17 cellular contexts compared by ENCODE assay signal in genomic region chr3:71341721-71342120, GRCh38.
DNase-seq lines count a peak whose midpoint lies in the region; ATAC-seq and TF ChIP-seq lines count a peak whose summit lies in the region.
"Had no signal": no experiment of that assay in that cellular context is flagged by ENCODE, and none has a peak within 500 bp of the region (broad histone marks: within the 10 kb centered on the region; RNA-seq: fewer than 3 reads in every experiment).

No MANE protein-coding gene starts in this region.

- ATAC-seq in WTC11: no peak
- no peak for ATAC-seq in HG03354 (IDR thresholded peaks at IDR 0.05; ENCODE audit: poor library complexity, severe bottlenecking, unreplicated experiment)
- ATAC-seq: left lobe of liver; natural killer cell treated with Interleukin-12 subunit alpha and Interleukin-12 subunit beta and Interleukin-15 and Interleukin-18, amount 100 ng/mL, for 72 hours had no signal

- H4K20me1 ChIP-seq in SK-N-SH (ENCODE audit: insufficient read depth) (no peaks in the 10 kb centered on the region), fibroblast of lung (ENCODE audit: control insufficient read depth, extremely low read depth, insufficient read depth, low read length) (no peaks in the 10 kb centered on the region)

- H3K27me3 Mint-ChIP-seq in WTC11 (ENCODE audit: low read depth): no peaks in the 10 kb centered on the region
- H3K27me3 Mint-ChIP-seq: activated naive CD8-positive, alpha-beta T cell treated with anti-CD3 and anti-CD28 coated beads, Interleukin-2, amount 10 ng/mL, durations not matched to agents 7 days and 5 days; CD4-positive, alpha-beta T cell; dendritic cell treated with granulocyte-macrophage colony-stimulating factor and Interleukin-4, amounts not matched to agents 40 ng/mL and 50 ng/mL, for 4 days; natural killer cell treated with Interleukin-12 subunit alpha and Interleukin-12 subunit beta and Interleukin-15 and Interleukin-18, amount 100 ng/mL, for 72 hours had no signal

- CTCF ChIA-PET in SK-N-SH (lab: Yijun Ruan, JAX) (interaction anchor here (0.8 kb wide), 1 partner anchor 178 kb away, joined by 3 read pairs; no protein-coding TSS in a partner anchor), WTC11 (lab: Charles Lee) (interaction anchor here (0.8 kb wide), 1 partner anchor 9 kb away, joined by 3 read pairs; no protein-coding TSS in a partner anchor)

- H3K27me3 ChIP-seq in SK-N-SH (ENCODE audit: insufficient read depth) (no peaks in the 10 kb centered on the region), fibroblast of lung (ENCODE audit: control insufficient read depth, insufficient read depth, low read length) (no peaks in the 10 kb centered on the region)
- H3K27me3 ChIP-seq: sigmoid colon had no signal

- TF ChIP-seq RAD21 in SK-N-SH (IDR thresholded peaks at IDR 0.05; ENCODE audit: low read length): no peak

- H3K9ac ChIP-seq in SK-N-SH (peak overlapping the region; percentile 16; the same call in 1 of the 2 replicates), fibroblast of lung (ENCODE audit: insufficient read depth, low read length) (no peak overlapping the region)

- H3K36me3 Mint-ChIP-seq in WTC11: peaks cover 2% of the 10 kb centered on the region; the same call in 1 of the 2 replicates

- DNase-seq in EL (peak; percentile 80), SK-N-SH (no peak), fibroblast of lung (ENCODE audit: low read depth in 2 of 2) (peak; percentile 82 to 86), renal cortical epithelial cell (ENCODE audit: low read depth) (peak; percentile 93), WTC11 (ENCODE audit: low spot score) (no peak), GM13977 (ENCODE audit: low spot score) (no peak)
- DNase-seq in activated effector memory CD4-positive, alpha-beta T cell treated with anti-CD3 and anti-CD28 coated beads, Interleukin-2, amount 50 U/mL, for 16 hours: no peak
- DNase-seq: activated naive CD8-positive, alpha-beta T cell treated with anti-CD3 and anti-CD28 coated beads, Interleukin-2, amount 10 ng/mL, durations not matched to agents 7 days and 5 days; CD4-positive, alpha-beta T cell; head of caudate nucleus; NCI-H1092; NCI-H345; sigmoid colon had no signal

- TF ChIP-seq CTCF in SK-N-SH (IDR thresholded peaks at IDR 0.05) (no peak), fibroblast of lung (conservative IDR thresholded peaks at IDR 0.05 in 1 of 2, IDR thresholded peaks at IDR 0.05 in 1 of 2; ENCODE audit: low read depth in 1 of 2, low read length in 2 of 2) (no peak), WTC11 (IDR thresholded peaks at IDR 0.05) (no peak), GM13977 (IDR thresholded peaks at IDR 0.05; ENCODE audit: extremely low read depth, insufficient read depth, missing control alignments) (no peak)

- peaks cover 9% of the 10 kb centered on the region for H3K4me1 Mint-ChIP-seq in WTC11

- TF ChIP-seq EP300 in SK-N-SH (IDR thresholded peaks at IDR 0.05; ENCODE audit: borderline replicate concordance in 1 of 2, low read depth in 1 of 2, low read length in 1 of 2): peak in 1 of 2 experiments; percentile 69; a peak in 1 of 4 replicates

- H2AFZ ChIP-seq in SK-N-SH (ENCODE audit: low read depth): no peak overlapping the region
- no peak overlapping the region for H2AFZ ChIP-seq in fibroblast of lung (ENCODE audit: low read length)

- peaks cover 27% of the 10 kb centered on the region for H3F3A ChIP-seq in SK-N-SH (replicated peaks; ENCODE audit: insufficient read depth)

- in situ Hi-C loops in GM13977 (cut with MboI; ENCODE audit: low pct_unique_long_range_greater_than_20kb, low sequenced_read_pairs, unreplicated experiment): no loop called here

- H3K9me3 ChIP-seq in SK-N-SH (no peaks in the 10 kb centered on the region), fibroblast of lung (ENCODE audit: control insufficient read depth, insufficient read depth, low read depth, low read length) (no peaks in the 10 kb centered on the region)

- WGBS in SK-N-SH (ENCODE audit: low lambda C conversion rate): 56% methylated on average over 4 of the region's 4 CpGs

- H3K36me3 ChIP-seq in SK-N-SH (replicated peaks in 1 of 2; ENCODE audit: control insufficient read depth in 1 of 2, insufficient read depth in 2 of 2, low read length in 1 of 2) (peaks cover 0 to 13% of the 10 kb centered on the region in 2 experiments), fibroblast of lung (ENCODE audit: control insufficient read depth, insufficient read depth, low read length) (no peaks in the 10 kb centered on the region)
- H3K36me3 ChIP-seq: sigmoid colon had no signal

- peaks cover 0 to 12% of the 10 kb centered on the region in 2 experiments; a peak in 1 of 4 replicates for H3K4me1 ChIP-seq in SK-N-SH (ENCODE audit: control insufficient read depth in 1 of 2, insufficient read depth in 2 of 2, low read depth in 1 of 2, low read length in 1 of 2)
- no peaks in the 10 kb centered on the region for H3K4me1 ChIP-seq in fibroblast of lung (ENCODE audit: control insufficient read depth, extremely low read depth, insufficient read depth, low read length)
- H3K4me1 ChIP-seq: sigmoid colon had no signal

- H3K79me2 ChIP-seq in SK-N-SH (ENCODE audit: insufficient read depth) (peaks cover 68% of the 10 kb centered on the region), fibroblast of lung (ENCODE audit: control insufficient read depth, insufficient read depth, low read length) (no peaks in the 10 kb centered on the region)

- H3K4me2 ChIP-seq in SK-N-SH (peak overlapping the region; percentile 24; the same call in 1 of the 2 replicates), fibroblast of lung (ENCODE audit: extremely low read depth, insufficient read depth, low read length) (no peak overlapping the region)

- no peak overlapping the region for H3K27ac Mint-ChIP-seq in WTC11
- H3K27ac Mint-ChIP-seq: activated naive CD8-positive, alpha-beta T cell treated with anti-CD3 and anti-CD28 coated beads, Interleukin-2, amount 10 ng/mL, durations not matched to agents 7 days and 5 days; dendritic cell treated with granulocyte-macrophage colony-stimulating factor and Interleukin-4, amounts not matched to agents 40 ng/mL and 50 ng/mL, for 4 days; natural killer cell treated with Interleukin-12 subunit alpha and Interleukin-12 subunit beta and Interleukin-15 and Interleukin-18, amount 100 ng/mL, for 72 hours had no signal

- H3K9me2 ChIP-seq in SK-N-SH: no peaks in the 10 kb centered on the region

- POLR2A ChIA-PET in SK-N-SH (lab: Yijun Ruan, JAX) (no interaction called here), WTC11 (lab: Charles Lee) (no interaction called here)

- H3K4me3 Mint-ChIP-seq in WTC11: no peak overlapping the region
- H3K4me3 Mint-ChIP-seq: activated naive CD8-positive, alpha-beta T cell treated with anti-CD3 and anti-CD28 coated beads, Interleukin-2, amount 10 ng/mL, durations not matched to agents 7 days and 5 days; CD4-positive, alpha-beta T cell; dendritic cell treated with granulocyte-macrophage colony-stimulating factor and Interleukin-4, amounts not matched to agents 40 ng/mL and 50 ng/mL, for 4 days; natural killer cell treated with Interleukin-12 subunit alpha and Interleukin-12 subunit beta and Interleukin-15 and Interleukin-18, amount 100 ng/mL, for 72 hours had no signal

- peak overlapping the region in 1 of 2 experiments; percentile 78; a peak in 3 of 4 replicates for H3K27ac ChIP-seq in SK-N-SH (ENCODE audit: low read depth in 2 of 2, low read length in 1 of 2)
- no peak overlapping the region for H3K27ac ChIP-seq in fibroblast of lung (ENCODE audit: insufficient read depth, low read length)
- H3K27ac ChIP-seq: sigmoid colon had no signal

- 0 out of 2 replicates have a peak, but pooled peaks cover 5% of the 10 kb centered on the region for H3K9me3 Mint-ChIP-seq in WTC11
- H3K9me3 Mint-ChIP-seq: dendritic cell treated with granulocyte-macrophage colony-stimulating factor and Interleukin-4, amounts not matched to agents 40 ng/mL and 50 ng/mL, for 4 days; natural killer cell treated with Interleukin-12 subunit alpha and Interleukin-12 subunit beta and Interleukin-15 and Interleukin-18, amount 100 ng/mL, for 72 hours had no signal

- H3K4me3 ChIP-seq in SK-N-SH (ENCODE audit: low read depth in 2 of 2, low read length in 1 of 2) (no peak overlapping the region), fibroblast of lung (replicated peaks in 1 of 4; ENCODE audit: control extremely low read depth in 1 of 4, insufficient read depth in 1 of 4, low read depth in 3 of 4, low read length in 4 of 4) (no peak overlapping the region)
- H3K4me3 ChIP-seq: sigmoid colon had no signal

TF ChIP-seq in WTC11, 78 proteins besides CTCF, POLR2A, EP300 and RAD21 (continues in another document):
- no peak for TF ChIP-seq CREB1 (CRISPR knock-in tag; IDR thresholded peaks at IDR 0.05)
- TF ChIP-seq MLX (CRISPR knock-in tag; IDR thresholded peaks at IDR 0.05): no peak
- no peak for TF ChIP-seq JAZF1 (CRISPR knock-in tag; IDR thresholded peaks at IDR 0.05)
- TF ChIP-seq TEAD1 (CRISPR knock-in tag; IDR thresholded peaks at IDR 0.05): no peak
- TF ChIP-seq GTF2I (CRISPR knock-in tag; conservative IDR thresholded peaks at IDR 0.05): no peak
- no peak for TF ChIP-seq STAT6 (CRISPR knock-in tag; conservative IDR thresholded peaks at IDR 0.05; ENCODE audit: low read depth)
- TF ChIP-seq SP1 (CRISPR knock-in tag; conservative IDR thresholded peaks at IDR 0.05): no peak
- TF ChIP-seq NFE2L1 (CRISPR knock-in tag; IDR thresholded peaks at IDR 0.05): no peak

Comparison
In these comparisons a context has a peak if more than half of its experiments do, and no peak if none do; other contexts are left out.
1. DNase-seq: peak in EL (single experiment), fibroblast of lung (2 of 2) and renal cortical epithelial cell (single experiment); none in SK-N-SH (single experiment), activated effector memory CD4-positive, alpha-beta T cell treated with anti-CD3 and anti-CD28 coated beads, Interleukin-2, amount 50 U/mL, for 16 hours (single experiment), WTC11 (single experiment) and GM13977 (single experiment).